In genomic region chr2:118227698-118228508, GRCh38 we compare ENCODE assay signal across 35 cellular contexts.
DNase-seq lines count a peak whose midpoint lies in the region; ATAC-seq, FAIRE-seq and TF ChIP-seq lines count a peak whose summit lies in the region.
"Had no signal": no experiment of that assay in that cellular context is flagged by ENCODE, and none has a peak within 500 bp of the region (broad histone marks: within the 10 kb centered on the region; RNA-seq: fewer than 3 reads in every experiment).

No MANE protein-coding gene starts in this region.

- no peaks in the 10 kb centered on the region for H3K27me3 ChIP-seq in adipocyte (replicated peaks; ENCODE audit: control insufficient read depth, insufficient read depth, low read length)
- peaks cover 12 to 83% (median 55%) of the 10 kb centered on the region in 3 donors for H3K27me3 ChIP-seq in stomach

- BruUV-seq in Calu3 (replicated peaks; lab: Mats Ljungman, UMichigan), result no TSS peak

- peaks cover 6% of the 10 kb centered on the region for H3K4me1 Mint-ChIP-seq in memory B cell
- H3K4me1 Mint-ChIP-seq in Calu3 (ENCODE audit: low read depth, unreplicated experiment), result no peaks in the 10 kb centered on the region

- TF ChIP-seq CTCF in stomach (IDR thresholded peaks at IDR 0.05), result no peak
- no peak for TF ChIP-seq CTCF in Calu3 (IDR thresholded peaks at IDR 0.05; ENCODE audit: unreplicated experiment)

- no peaks in the 10 kb centered on the region for H3K9me3 Mint-ChIP-seq in memory B cell
- H3K9me3 Mint-ChIP-seq in Calu3 (ENCODE audit: low read depth, unreplicated experiment), result no peaks in the 10 kb centered on the region
- H3K9me3 Mint-ChIP-seq: activated naive CD8-positive, alpha-beta T cell treated with anti-CD3 and anti-CD28 coated beads, Interleukin-2, amount 10 ng/mL, durations not matched to agents 7 days and 5 days; activated T-cell treated with anti-CD3 and anti-CD28 coated beads, Interleukin-2, amount 50 U/mL, for 4 hours; natural killer cell had no signal

- TF ChIP-seq EP300 in stomach (IDR thresholded peaks at IDR 0.05), result no peak

- 56 to 69% (median 63%) methylated on average over 6 of the region's 6 CpGs for WGBS in stomach, 5 donors

- ATAC-seq in HG02759 (IDR thresholded peaks at IDR 0.05; ENCODE audit: unreplicated experiment) (peak; percentile 23), memory B cell (ENCODE audit: low read depth) (peak; percentile 37), HG03097 (IDR thresholded peaks at IDR 0.05; ENCODE audit: low FRiP score, unreplicated experiment) (no peak)
- ATAC-seq: activated CD8-positive, alpha-beta memory T cell treated with anti-CD3 and anti-CD28 coated beads, Interleukin-2, amount 10 ng/mL, durations not matched to agents 7 days and 5 days; activated T-cell treated with anti-CD3 and anti-CD28 coated beads, Interleukin-2, amount 50 U/mL, for 4 hours; esophagus mucosa; foreskin keratinocyte; mucosa of descending colon; natural killer cell had no signal

- H3K27ac ChIP-seq in stomach, result no peak overlapping the region
- H3K27ac ChIP-seq: foreskin keratinocyte, KMS-11, prostate gland, right lobe of liver, RWPE1, tibial nerve had no signal

- H3K36me3 Mint-ChIP-seq in memory B cell, result no peaks in the 10 kb centered on the region
- no peaks in the 10 kb centered on the region for H3K36me3 Mint-ChIP-seq in Calu3 (ENCODE audit: insufficient read depth, unreplicated experiment)
- H3K36me3 Mint-ChIP-seq: activated CD8-positive, alpha-beta memory T cell treated with anti-CD3 and anti-CD28 coated beads, Interleukin-2, amount 10 ng/mL, durations not matched to agents 7 days and 5 days; activated naive CD8-positive, alpha-beta T cell treated with anti-CD3 and anti-CD28 coated beads, Interleukin-2, amount 10 ng/mL, durations not matched to agents 7 days and 5 days; natural killer cell had no signal

- peaks cover 21% of the 10 kb centered on the region for H3K4me1 ChIP-seq in adipocyte (ENCODE audit: control insufficient read depth, insufficient read depth, low read length)
- H3K4me1 ChIP-seq in stomach, result peaks cover 10 to 17% (median 15%) of the 10 kb centered on the region in 4 donors
- H3K4me1 ChIP-seq: foreskin keratinocyte, prostate gland had no signal

- peak; percentile 9 for FAIRE-seq in GM12892 (lab: Jason Lieb, UNC)

- H3K4me3 Mint-ChIP-seq in memory B cell (no peak overlapping the region), Calu3 (ENCODE audit: low read depth, unreplicated experiment) (no peak overlapping the region)
- H3K4me3 Mint-ChIP-seq: activated CD8-positive, alpha-beta memory T cell treated with anti-CD3 and anti-CD28 coated beads, Interleukin-2, amount 10 ng/mL, durations not matched to agents 7 days and 5 days; activated naive CD8-positive, alpha-beta T cell treated with anti-CD3 and anti-CD28 coated beads, Interleukin-2, amount 10 ng/mL, durations not matched to agents 7 days and 5 days; activated T-cell treated with anti-CD3 and anti-CD28 coated beads, Interleukin-2, amount 50 U/mL, for 4 hours; B cell; natural killer cell had no signal

- H3K36me3 ChIP-seq in adipocyte (ENCODE audit: control insufficient read depth, insufficient read depth, low read length, severe bottlenecking), result no peaks in the 10 kb centered on the region
- H3K36me3 ChIP-seq in stomach, result no peaks in the 10 kb centered on the region
- H3K36me3 ChIP-seq: prostate gland, right lobe of liver, tibial nerve had no signal

- H3K4me3 ChIP-seq in adipocyte (ENCODE audit: low read length) (peak overlapping the region; percentile 40), stomach (no peak overlapping the region)
- H3K4me3 ChIP-seq: lung, mucosa of descending colon, prostate gland, right lobe of liver, tibial nerve had no signal

- H3K9me3 ChIP-seq in adipocyte (ENCODE audit: control insufficient read depth, low read length), result no peaks in the 10 kb centered on the region
- peaks cover 0 to 6% (median 0%) of the 10 kb centered on the region in 4 donors for H3K9me3 ChIP-seq in stomach
- H3K9me3 ChIP-seq: mucosa of descending colon, prostate gland, right lobe of liver, SK-N-SH, tibial nerve had no signal

- DNase-seq in GM12892 (ENCODE audit: insufficient read length), result no peak
- no peak for DNase-seq in adipocyte (ENCODE audit: low read depth)
- DNase-seq in memory B cell (ENCODE audit: low spot score in 2 of 2), result no peak
- DNase-seq in stomach, result no peak
- no peak for DNase-seq in stimulated activated CD4-positive, alpha-beta T cell treated with anti-CD3 and anti-CD28 coated beads, Interleukin-2, amount 100 ng/mL, for 48 hours
- DNase-seq in Calu3, result no peak
- DNase-seq: activated CD4-positive, CD25-positive, alpha-beta regulatory T cell; activated CD8-positive, alpha-beta memory T cell treated with anti-CD3 and anti-CD28 coated beads, Interleukin-2, amount 10 ng/mL, durations not matched to agents 7 days and 5 days; activated gamma-delta T cell treated with Interleukin-2 at 50 U/mL for 16 hours; activated naive CD8-positive, alpha-beta T cell treated with anti-CD3 and anti-CD28 coated beads, Interleukin-2, amount 10 ng/mL, durations not matched to agents 7 days and 5 days; activated T-cell treated with anti-CD3 and anti-CD28 coated beads, Interleukin-2, amount 50 U/mL, for 4 hours; caudate nucleus; CD8-positive, alpha-beta memory T cell; cortex of kidney; EL; GOT3; mucosa of descending colon; natural killer cell; NCI-H1436; NCI-H226; NCI-H82; occipital lobe; right lobe of liver; SK-N-SH; stimulated activated CD4-positive, alpha-beta T cell treated with anti-CD3 and anti-CD28 coated beads, Interleukin-4, amount 100 ng/mL, for 4 hours had no signal

- H3K27me3 Mint-ChIP-seq in memory B cell (peaks cover 24% of the 10 kb centered on the region), Calu3 (ENCODE audit: unreplicated experiment) (no peaks in the 10 kb centered on the region)

- TF ChIP-seq POLR2A in GM12892 (IDR thresholded peaks at IDR 0.05; ENCODE audit: low read depth, low read length) (no peak), stomach (IDR thresholded peaks at IDR 0.05) (no peak)

- CTCF ChIA-PET in Calu3 (lab: Charles Lee), result no interaction called here

- intact Hi-C loops in stomach (cut with DNase I; ENCODE audit: low total_unique reads) (no loop called here), Calu3 (cut with micrococcal nuclease; ENCODE audit: unreplicated experiment) (loop anchor here (10.0 kb wide), 1 partner anchor 437 kb away; no protein-coding TSS in a partner anchor)

- H3K27ac Mint-ChIP-seq in memory B cell, result no peak overlapping the region
- no peak overlapping the region for H3K27ac Mint-ChIP-seq in Calu3 (ENCODE audit: unreplicated experiment)
- H3K27ac Mint-ChIP-seq: activated CD8-positive, alpha-beta memory T cell treated with anti-CD3 and anti-CD28 coated beads, Interleukin-2, amount 10 ng/mL, durations not matched to agents 7 days and 5 days; activated naive CD8-positive, alpha-beta T cell treated with anti-CD3 and anti-CD28 coated beads, Interleukin-2, amount 10 ng/mL, durations not matched to agents 7 days and 5 days; B cell; CD8-positive, alpha-beta memory T cell; natural killer cell had no signal

- peak overlapping the region; percentile 37 for H3K9ac ChIP-seq in adipocyte (ENCODE audit: low read length)
- H3K9ac ChIP-seq: KMS-11, SK-N-SH had no signal
